Comparison of ENCODE assay signal across 14 cellular contexts in genomic region chr6:163398796-163399195, GRCh38. TPM values are rescaled to one million over a fixed set of nuclear protein-coding genes. Genes with fewer than 3 reads are reported as not detected.
DNase-seq lines count a peak whose midpoint lies in the region; ATAC-seq and TF ChIP-seq lines count a peak whose summit lies in the region.
"Had no signal": no experiment of that assay in that cellular context is flagged by ENCODE, and none has a peak within 500 bp of the region (broad histone marks: within the 10 kb centered on the region; RNA-seq: fewer than 3 reads in every experiment).

No MANE protein-coding gene starts in this region.

- H3K27ac ChIP-seq in tibial nerve = peak overlapping the region in 3 of 4 donors; percentile 40 to 83 (median 82)
- H3K27ac ChIP-seq: 22Rv1, colonic mucosa, thoracic aorta had no signal

- H3K4me1 ChIP-seq in tibial nerve = peaks cover 0 to 69% (median 23%) of the 10 kb centered on the region in 4 donors
- H3K4me1 ChIP-seq: colonic mucosa had no signal

- H3K36me3 ChIP-seq in tibial nerve = no peaks in the 10 kb centered on the region
- H3K36me3 ChIP-seq: colonic mucosa, thoracic aorta had no signal

- TF ChIP-seq EP300 in tibial nerve (IDR thresholded peaks at IDR 0.05) = peak in 1 of 2 donors; percentile 75

- 46 to 49% methylated on average over 9 of the region's 9 CpGs for WGBS in tibial nerve, 2 donors

- DNase-seq in SIG-M5 treated with dmso at 0.1 percent for 504 hours (lab: John Stamatoyannopoulos, UW; ENCODE audit: unreplicated experiment) (peak; percentile 26), SIG-M5 (lab: John Stamatoyannopoulos, UW) (no peak), OCI-M1 (lab: John Stamatoyannopoulos, UW) (peak; percentile 52), hippocampal formation (lab: John Stamatoyannopoulos, UW) (peak; percentile 46 to 56), tibial nerve (ENCODE audit: low spot score in 2 of 2) (peak in 1 of 2 donors; percentile 55), SHP77 treated with DMSO at 0.1 percent for 48 hours (lab: John Stamatoyannopoulos, UW) (no peak)
- DNase-seq in activated CD4-positive, alpha-beta T cell treated with anti-CD3 and anti-CD28 coated beads for 48 hours = no peak
- DNase-seq: colonic mucosa; naive thymus-derived CD8-positive, alpha-beta T cell; stimulated activated CD4-positive, alpha-beta T cell treated with anti-CD3 and anti-CD28 coated beads, Interleukin-1b, Interleukin-23, amount 100 ng/mL, for 48 hours had no signal

- no peak for ATAC-seq in HG03521 (IDR thresholded peaks at IDR 0.05; ENCODE audit: unreplicated experiment)
- ATAC-seq: activated T-helper 17 cell treated with anti-CD3 and anti-CD28 coated beads, Interleukin-2, amount 50 U/mL, for 72 hours; naive thymus-derived CD8-positive, alpha-beta T cell had no signal

- no peaks in the 10 kb centered on the region for H3K27me3 ChIP-seq in tibial nerve
- H3K27me3 ChIP-seq: colonic mucosa had no signal

- TF ChIP-seq CTCF in tibial nerve (IDR thresholded peaks at IDR 0.05) = no peak

- no peak overlapping the region for H3K4me3 ChIP-seq in tibial nerve
- H3K4me3 ChIP-seq: colonic mucosa, thoracic aorta had no signal

- no peak for TF ChIP-seq POLR2A in tibial nerve (IDR thresholded peaks at IDR 0.05)

- no peaks in the 10 kb centered on the region for H3K9me3 ChIP-seq in tibial nerve
- H3K9me3 ChIP-seq: colonic mucosa, thoracic aorta had no signal

RNA-seq across cellular contexts. Expression of gene QKI, which starts 15.7 kb away (rescaled TPM):
- 100 to 1,000 TPM; 365 to 570 (median 511) TPM for total RNA-seq in tibial nerve

Comparison
In these comparisons a context has a peak if more than half of its experiments do, and no peak if none do; other contexts are left out.
1. DNase-seq: peak in SIG-M5 treated with dmso at 0.1 percent for 504 hours (single experiment), OCI-M1 (single experiment) and hippocampal formation (2 of 2); none in SIG-M5 (single experiment), SHP77 treated with DMSO at 0.1 percent for 48 hours (single experiment) and activated CD4-positive, alpha-beta T cell treated with anti-CD3 and anti-CD28 coated beads for 48 hours (single experiment).